In genomic region chr1:166716620-166717019, GRCh38 we compare ENCODE assay signal across 34 cellular contexts.
"Had no signal": no experiment of that assay in that cellular context is flagged by ENCODE, and none has a peak within 500 bp of the region (broad histone marks: within the 10 kb centered on the region; RNA-seq: fewer than 3 reads in every experiment).

No MANE protein-coding gene starts in this region.

- H3K9me3 ChIP-seq: adrenal gland, ascending aorta had no signal

- H3K27me3 ChIP-seq: adrenal gland, ascending aorta, body of pancreas, brain microvascular endothelial cell, breast epithelium, cardiac muscle cell had no signal

- H3K36me3 ChIP-seq: adrenal gland, ascending aorta, brain microvascular endothelial cell, breast epithelium, cardiac muscle cell had no signal

- H3K4me1 ChIP-seq: adrenal gland, ascending aorta, body of pancreas, breast epithelium had no signal

- ATAC-seq: activated naive CD4-positive, alpha-beta T cell treated with anti-CD3 and anti-CD28 coated beads, Interleukin-2, amount 50 U/mL, for 72 hours; activated naive CD8-positive, alpha-beta T cell treated with anti-CD3 and anti-CD28 coated beads, Interleukin-2, amount 50 U/mL, for 24 hours; activated T-cell treated with anti-CD3 and anti-CD28 coated beads, Interleukin-2, amount 50 U/mL, for 4 hours; activated T-cell treated with anti-CD3 and anti-CD28 coated beads, Interleukin-2, amount 50 U/mL, for 72 hours; activated T-helper 17 cell treated with anti-CD3 and anti-CD28 coated beads, Interleukin-2, amount 50 U/mL, for 72 hours; body of pancreas had no signal

- FAIRE-seq: astrocyte, bronchial epithelial cell had no signal

- H3K4me3 ChIP-seq: adrenal gland, ascending aorta, body of pancreas, breast epithelium, cardiac muscle cell had no signal

- DNase-seq: activated effector memory CD4-positive, alpha-beta T cell treated with anti-CD3 and anti-CD28 coated beads, Interleukin-2, amount 50 U/mL, for 16 hours; activated effector memory CD4-positive, alpha-beta T cell treated with Interleukin-2 at 50 U/mL for 16 hours; activated gamma-delta T cell; activated gamma-delta T cell treated with Interleukin-2 at 50 U/mL for 16 hours; activated naive CD4-positive, alpha-beta T cell; activated naive CD4-positive, alpha-beta T cell treated with anti-CD3 and anti-CD28 coated beads for 36 hours; activated naive CD4-positive, alpha-beta T cell treated with anti-CD3 and anti-CD28 coated beads, Interleukin-2, amount 10 ng/mL, durations not matched to agents 7 days and 5 days; activated naive CD4-positive, alpha-beta T cell treated with anti-CD3 and anti-CD28 coated beads, Interleukin-2, amount 50 U/mL, for 16 hours; activated naive CD4-positive, alpha-beta T cell treated with Interleukin-2 at 50 U/mL for 16 hours; activated naive CD8-positive, alpha-beta T cell treated with anti-CD3 and anti-CD28 coated beads for 36 hours; activated naive CD8-positive, alpha-beta T cell treated with anti-CD3 and anti-CD28 coated beads, Interleukin-2, amount 10 ng/mL, durations not matched to agents 7 days and 5 days; activated naive CD8-positive, alpha-beta T cell treated with anti-CD3 and anti-CD28 coated beads, Interleukin-2, amount 50 U/mL, for 24 hours; activated T-cell treated with anti-CD3 and anti-CD28 coated beads, Interleukin-2, amount 50 U/mL, for 1 hour; activated T-cell treated with anti-CD3 and anti-CD28 coated beads, Interleukin-2, amount 50 U/mL, for 24 hours; activated T-cell treated with anti-CD3 and anti-CD28 coated beads, Interleukin-2, amount 50 U/mL, for 4 hours; activated T-cell treated with anti-CD3 and anti-CD28 coated beads, Interleukin-2, amount 50 U/mL, for 48 hours; activated T-cell treated with anti-CD3 and anti-CD28 coated beads, Interleukin-2, amount 50 U/mL, for 72 hours; adrenal gland; amniotic stem cell; amygdala; anterior cingulate cortex; aorta; body of pancreas; brain microvascular endothelial cell; caudate nucleus; central memory CD4-positive, alpha-beta T cell; cerebellar nuclear complex had no signal

- H3K27ac ChIP-seq: adrenal gland, ascending aorta, body of pancreas, brain microvascular endothelial cell, breast epithelium, cardiac muscle cell had no signal
